In the genomic region with DNA sequence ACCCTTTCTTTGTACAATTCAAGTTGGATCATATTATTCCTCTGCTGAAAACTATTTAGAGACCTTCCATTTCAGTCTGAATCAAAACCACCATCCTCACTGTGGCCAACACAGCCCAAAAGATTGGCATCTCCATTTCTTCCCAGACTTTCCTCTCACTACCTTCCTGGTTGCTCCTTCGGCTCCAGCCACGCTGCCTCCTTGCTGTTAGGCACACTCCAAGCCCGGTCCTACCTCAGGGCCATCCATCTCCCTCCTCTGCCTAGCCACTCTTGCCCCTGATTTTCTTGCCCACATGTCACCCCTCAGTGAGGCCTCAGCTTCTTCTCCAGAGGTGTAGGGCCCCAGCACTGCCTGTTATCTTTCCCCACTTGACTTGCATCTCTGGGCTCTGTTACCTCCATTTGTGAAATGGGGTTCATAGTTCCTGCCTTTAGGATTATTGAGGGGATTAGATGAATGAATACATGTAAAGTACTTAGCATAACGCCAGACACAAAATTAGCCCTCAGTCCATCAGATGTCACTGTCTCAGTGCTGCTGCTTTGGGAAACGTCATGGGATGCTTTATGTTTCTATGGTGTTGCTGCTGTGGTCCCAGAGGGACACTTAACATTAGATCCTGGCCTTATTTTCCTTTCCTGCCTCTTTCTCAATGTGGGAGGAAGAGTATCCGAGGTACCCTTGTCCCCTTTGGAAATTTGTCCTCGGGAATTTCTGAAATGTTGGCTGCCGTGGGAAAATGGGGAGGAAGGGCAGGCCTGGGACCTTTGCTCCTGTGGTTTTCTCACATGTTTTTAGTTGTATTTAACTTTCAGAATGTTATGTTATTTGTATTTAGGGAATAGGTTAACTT, we compare ENCODE assay signal across 1 cellular context.
A peak's percentile ranks its signal among the peaks of the same experiment; 100 is the strongest.
TF ChIP-seq lines count a peak whose summit lies in the region.

No MANE protein-coding gene starts in this region.

TF ChIP-seq in HepG2, 621 proteins besides CTCF, POLR2A, EP300 and RAD21 (continues in another document):
- TF ChIP-seq TEAD3 (CRISPR knock-in tag; optimal IDR thresholded peaks at IDR 0.05; ENCODE audit: borderline replicate concordance) (peak; percentile 66), ZBTB21 (CRISPR knock-in tag; IDR thresholded peaks at IDR 0.05) (no peak), SSRP1 (CRISPR knock-in tag; IDR thresholded peaks at IDR 0.05) (peak; percentile 78; the same call in 1 of the 2 replicates), GPN1 (CRISPR knock-in tag; IDR thresholded peaks at IDR 0.05; ENCODE audit: borderline replicate concordance) (no peak), ZNF33A (CRISPR knock-in tag; IDR thresholded peaks at IDR 0.05; ENCODE audit: borderline replicate concordance) (no peak), RORA (CRISPR knock-in tag; IDR thresholded peaks at IDR 0.05) (no peak), SRSF1 (optimal IDR thresholded peaks at IDR 0.05; ENCODE audit: low read depth, low read length) (no peak), CHCHD3 (CRISPR knock-in tag; IDR thresholded peaks at IDR 0.05) (no peak), ZNF142 (CRISPR knock-in tag; IDR thresholded peaks at IDR 0.05) (no peak), ZNF331 (CRISPR knock-in tag; IDR thresholded peaks at IDR 0.05) (no peak), ZNF136 (CRISPR knock-in tag; IDR thresholded peaks at IDR 0.05; ENCODE audit: low read depth) (no peak), CREM (IDR thresholded peaks at IDR 0.05) (peak; percentile 27; the same call in 1 of the 2 replicates), CREM (CRISPR knock-in tag; IDR thresholded peaks at IDR 0.05) (no peak), TBL1XR1 (IDR thresholded peaks at IDR 0.05; ENCODE audit: borderline replicate concordance, low read length, partially characterized antibody) (no peak), THRA (CRISPR knock-in tag; IDR thresholded peaks at IDR 0.05; ENCODE audit: borderline replicate concordance) (peak; percentile 21; the same call in 1 of the 2 replicates), KDM1A (CRISPR knock-in tag; IDR thresholded peaks at IDR 0.05) (no peak), NFIC (IDR thresholded peaks at IDR 0.05; ENCODE audit: low read length) (peak; percentile 41; the same call in 1 of the 2 replicates), TGIF2 (CRISPR knock-in tag; IDR thresholded peaks at IDR 0.05) (no peak), NFIB (CRISPR knock-in tag; IDR thresholded peaks at IDR 0.05; ENCODE audit: borderline replicate concordance) (no peak), RARA (CRISPR knock-in tag; IDR thresholded peaks at IDR 0.05) (peak; percentile 47), MTF2 (CRISPR knock-in tag; IDR thresholded peaks at IDR 0.05; ENCODE audit: borderline replicate concordance) (no peak), ZNF20 (CRISPR knock-in tag; IDR thresholded peaks at IDR 0.05) (no peak), IRF2 (CRISPR knock-in tag; IDR thresholded peaks at IDR 0.05) (0 out of 2 replicates have a peak, but pooled peaks have one; percentile 21), MAFG (CRISPR knock-in tag; IDR thresholded peaks at IDR 0.05) (no peak), ZFX (CRISPR knock-in tag; IDR thresholded peaks at IDR 0.05; ENCODE audit: low read depth) (peak; percentile 26; the same call in 1 of the 2 replicates), ZNF510 (CRISPR knock-in tag; IDR thresholded peaks at IDR 0.05; ENCODE audit: low read depth) (no peak), CC2D1A (CRISPR knock-in tag; IDR thresholded peaks at IDR 0.05) (no peak), NCOA5 (CRISPR knock-in tag; IDR thresholded peaks at IDR 0.05) (no peak), LCORL (IDR thresholded peaks at IDR 0.05) (no peak), LCORL (CRISPR knock-in tag; IDR thresholded peaks at IDR 0.05) (no peak), ZNF839 (CRISPR knock-in tag; IDR thresholded peaks at IDR 0.05; ENCODE audit: borderline replicate concordance) (no peak), ZNF704 (CRISPR knock-in tag; IDR thresholded peaks at IDR 0.05; ENCODE audit: borderline replicate concordance) (no peak), ZNF607 (CRISPR knock-in tag; IDR thresholded peaks at IDR 0.05; ENCODE audit: borderline replicate concordance) (no peak), TOE1 (CRISPR knock-in tag; IDR thresholded peaks at IDR 0.05) (no peak), ZNF878 (CRISPR knock-in tag; IDR thresholded peaks at IDR 0.05) (no peak), ZNF83 (CRISPR knock-in tag; IDR thresholded peaks at IDR 0.05; ENCODE audit: borderline replicate concordance) (no peak), NAIF1 (CRISPR knock-in tag; IDR thresholded peaks at IDR 0.05; ENCODE audit: borderline replicate concordance) (no peak), ZSCAN20 (CRISPR knock-in tag; IDR thresholded peaks at IDR 0.05; ENCODE audit: borderline replicate concordance) (no peak), ATF2 (CRISPR knock-in tag; IDR thresholded peaks at IDR 0.05) (no peak), ZNF432 (CRISPR knock-in tag; IDR thresholded peaks at IDR 0.05; ENCODE audit: borderline replicate concordance) (no peak), ZNF576 (CRISPR knock-in tag; IDR thresholded peaks at IDR 0.05) (no peak), MTA3 (CRISPR knock-in tag; IDR thresholded peaks at IDR 0.05) (no peak)
- TF ChIP-seq, protein P1, sequence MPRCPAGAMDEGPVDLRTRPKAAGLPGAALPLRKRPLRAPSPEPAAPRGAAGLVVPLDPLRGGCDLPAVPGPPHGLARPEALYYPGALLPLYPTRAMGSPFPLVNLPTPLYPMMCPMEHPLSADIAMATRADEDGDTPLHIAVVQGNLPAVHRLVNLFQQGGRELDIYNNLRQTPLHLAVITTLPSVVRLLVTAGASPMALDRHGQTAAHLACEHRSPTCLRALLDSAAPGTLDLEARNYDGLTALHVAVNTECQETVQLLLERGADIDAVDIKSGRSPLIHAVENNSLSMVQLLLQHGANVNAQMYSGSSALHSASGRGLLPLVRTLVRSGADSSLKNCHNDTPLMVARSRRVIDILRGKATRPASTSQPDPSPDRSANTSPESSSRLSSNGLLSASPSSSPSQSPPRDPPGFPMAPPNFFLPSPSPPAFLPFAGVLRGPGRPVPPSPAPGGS (CRISPR knock-in tag; IDR thresholded peaks at IDR 0.05), result no peak
- TF ChIP-seq, protein P2, sequence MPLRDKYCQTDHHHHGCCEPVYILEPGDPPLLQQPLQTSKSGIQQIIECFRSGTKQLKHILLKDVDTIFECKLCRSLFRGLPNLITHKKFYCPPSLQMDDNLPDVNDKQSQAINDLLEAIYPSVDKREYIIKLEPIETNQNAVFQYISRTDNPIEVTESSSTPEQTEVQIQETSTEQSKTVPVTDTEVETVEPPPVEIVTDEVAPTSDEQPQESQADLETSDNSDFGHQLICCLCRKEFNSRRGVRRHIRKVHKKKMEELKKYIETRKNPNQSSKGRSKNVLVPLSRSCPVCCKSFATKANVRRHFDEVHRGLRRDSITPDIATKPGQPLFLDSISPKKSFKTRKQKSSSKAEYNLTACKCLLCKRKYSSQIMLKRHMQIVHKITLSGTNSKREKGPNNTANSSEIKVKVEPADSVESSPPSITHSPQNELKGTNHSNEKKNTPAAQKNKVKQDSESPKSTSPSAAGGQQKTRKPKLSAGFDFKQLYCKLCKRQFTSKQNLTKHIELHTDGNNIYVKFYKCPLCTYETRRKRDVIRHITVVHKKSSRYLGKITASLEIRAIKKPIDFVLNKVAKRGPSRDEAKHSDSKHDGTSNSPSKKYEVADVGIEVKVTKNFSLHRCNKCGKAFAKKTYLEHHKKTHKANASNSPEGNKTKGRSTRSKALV (CRISPR knock-in tag; IDR thresholded peaks at IDR 0.05), result no peak
- TF ChIP-seq, protein P3, sequence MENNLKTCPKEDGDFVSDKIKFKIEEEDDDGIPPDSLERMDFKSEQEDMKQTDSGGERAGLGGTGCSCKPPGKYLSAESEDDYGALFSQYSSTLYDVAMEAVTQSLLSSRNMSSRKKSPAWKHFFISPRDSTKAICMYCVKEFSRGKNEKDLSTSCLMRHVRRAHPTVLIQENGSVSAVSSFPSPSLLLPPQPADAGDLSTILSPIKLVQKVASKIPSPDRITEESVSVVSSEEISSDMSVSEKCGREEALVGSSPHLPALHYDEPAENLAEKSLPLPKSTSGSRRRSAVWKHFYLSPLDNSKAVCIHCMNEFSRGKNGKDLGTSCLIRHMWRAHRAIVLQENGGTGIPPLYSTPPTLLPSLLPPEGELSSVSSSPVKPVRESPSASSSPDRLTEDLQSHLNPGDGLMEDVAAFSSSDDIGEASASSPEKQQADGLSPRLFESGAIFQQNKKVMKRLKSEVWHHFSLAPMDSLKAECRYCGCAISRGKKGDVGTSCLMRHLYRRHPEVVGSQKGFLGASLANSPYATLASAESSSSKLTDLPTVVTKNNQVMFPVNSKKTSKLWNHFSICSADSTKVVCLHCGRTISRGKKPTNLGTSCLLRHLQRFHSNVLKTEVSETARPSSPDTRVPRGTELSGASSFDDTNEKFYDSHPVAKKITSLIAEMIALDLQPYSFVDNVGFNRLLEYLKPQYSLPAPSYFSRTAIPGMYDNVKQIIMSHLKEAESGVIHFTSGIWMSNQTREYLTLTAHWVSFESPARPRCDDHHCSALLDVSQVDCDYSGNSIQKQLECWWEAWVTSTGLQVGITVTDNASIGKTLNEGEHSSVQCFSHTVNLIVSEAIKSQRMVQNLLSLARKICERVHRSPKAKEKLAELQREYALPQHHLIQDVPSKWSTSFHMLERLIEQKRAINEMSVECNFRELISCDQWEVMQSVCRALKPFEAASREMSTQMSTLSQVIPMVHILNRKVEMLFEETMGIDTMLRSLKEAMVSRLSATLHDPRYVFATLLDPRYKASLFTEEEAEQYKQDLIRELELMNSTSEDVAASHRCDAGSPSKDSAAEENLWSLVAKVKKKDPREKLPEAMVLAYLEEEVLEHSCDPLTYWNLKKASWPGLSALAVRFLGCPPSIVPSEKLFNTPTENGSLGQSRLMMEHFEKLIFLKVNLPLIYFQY (CRISPR knock-in tag; IDR thresholded peaks at IDR 0.05; ENCODE audit: borderline replicate concordance), result no peak
